Comparison of ENCODE assay signal across 8 cellular contexts in the genomic region with DNA sequence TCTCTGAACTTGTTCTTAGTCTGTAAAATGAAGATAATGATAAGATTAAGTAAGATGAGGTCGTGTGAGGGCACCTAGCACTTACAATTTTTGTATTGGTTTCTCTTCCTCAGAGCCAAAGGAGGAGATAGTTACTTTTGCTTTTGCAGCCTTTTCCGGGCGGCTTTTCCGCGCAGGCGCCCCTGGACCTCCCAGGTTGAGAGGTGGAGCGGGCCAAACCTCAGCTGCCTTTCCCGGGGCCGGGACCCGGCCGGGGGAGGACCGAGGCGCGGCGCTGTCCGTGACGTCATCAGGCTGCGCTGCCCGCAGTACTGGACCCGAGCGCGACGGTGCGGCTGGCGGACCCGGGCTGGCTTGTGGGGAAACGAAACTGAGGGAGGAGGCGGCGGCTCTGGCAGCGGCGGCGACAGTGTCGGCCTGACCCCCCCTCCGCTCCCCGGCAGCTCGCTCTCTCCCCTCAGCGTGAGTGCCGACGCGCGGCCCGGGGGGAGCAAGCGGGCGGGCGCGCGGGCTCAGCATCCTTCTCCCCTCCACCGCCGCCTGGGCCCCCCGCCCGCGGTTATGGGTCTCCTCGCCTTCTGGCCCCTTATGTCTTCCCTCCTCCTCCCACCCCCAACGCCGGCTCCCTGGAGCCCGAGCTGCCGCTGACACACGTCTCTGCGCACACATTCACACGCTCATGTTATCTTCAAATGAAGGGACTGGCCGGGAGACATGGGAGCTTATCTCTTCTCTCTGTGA. TPM values are rescaled to one million over a fixed set of nuclear protein-coding genes. Genes with fewer than 3 reads are reported as not detected.
DNase-seq lines count a peak whose midpoint lies in the region; ATAC-seq and TF ChIP-seq lines count a peak whose summit lies in the region.

A gene with protein sequence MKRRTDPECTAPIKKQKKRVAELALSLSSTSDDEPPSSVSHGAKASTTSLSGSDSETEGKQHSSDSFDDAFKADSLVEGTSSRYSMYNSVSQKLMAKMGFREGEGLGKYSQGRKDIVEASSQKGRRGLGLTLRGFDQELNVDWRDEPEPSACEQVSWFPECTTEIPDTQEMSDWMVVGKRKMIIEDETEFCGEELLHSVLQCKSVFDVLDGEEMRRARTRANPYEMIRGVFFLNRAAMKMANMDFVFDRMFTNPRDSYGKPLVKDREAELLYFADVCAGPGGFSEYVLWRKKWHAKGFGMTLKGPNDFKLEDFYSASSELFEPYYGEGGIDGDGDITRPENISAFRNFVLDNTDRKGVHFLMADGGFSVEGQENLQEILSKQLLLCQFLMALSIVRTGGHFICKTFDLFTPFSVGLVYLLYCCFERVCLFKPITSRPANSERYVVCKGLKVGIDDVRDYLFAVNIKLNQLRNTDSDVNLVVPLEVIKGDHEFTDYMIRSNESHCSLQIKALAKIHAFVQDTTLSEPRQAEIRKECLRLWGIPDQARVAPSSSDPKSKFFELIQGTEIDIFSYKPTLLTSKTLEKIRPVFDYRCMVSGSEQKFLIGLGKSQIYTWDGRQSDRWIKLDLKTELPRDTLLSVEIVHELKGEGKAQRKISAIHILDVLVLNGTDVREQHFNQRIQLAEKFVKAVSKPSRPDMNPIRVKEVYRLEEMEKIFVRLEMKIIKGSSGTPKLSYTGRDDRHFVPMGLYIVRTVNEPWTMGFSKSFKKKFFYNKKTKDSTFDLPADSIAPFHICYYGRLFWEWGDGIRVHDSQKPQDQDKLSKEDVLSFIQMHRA (plus strand): TSS at position 306 of the 741 bp plus-strand sequence. CDS start 2,409 bp downstream, outside the sequence.

- POLR2A ChIA-PET in activated B cell treated with CpG ODN at 0.5 μM for 24 hours (lab: Charles Lee) = interaction anchor here (0.6 to 2.4 kb wide), 22 partner anchors 9 to 1999 kb away, joined by 3 to 16 read pairs (median 4); partner anchors contain the start of genes CCDC167, MDGA1, TBC1D22B and TMEM217

- intact Hi-C loops in activated B cell treated with CpG ODN at 0.5 μM for 24 hours (cut with micrococcal nuclease) = loop anchor here (1.0 to 5.0 kb wide), 10 partner anchors 56 to 1204 kb away; partner anchors contain the start of genes BTBD9, FGD2, MDGA1 and TBC1D22B

- TF ChIP-seq CTCF in activated B cell treated with CpG ODN at 0.5 μM for 24 hours (IDR thresholded peaks at IDR 0.05) = no peak
- no peak for TF ChIP-seq CTCF in cardiac fibroblast (IDR thresholded peaks at IDR 0.05; ENCODE audit: low read depth, low read length)

- H3K4me3 ChIP-seq in cardiac fibroblast (replicated peaks in 1 of 2; ENCODE audit: low read depth in 2 of 2, low read length in 2 of 2) = peak within 1 kb of the TSS; percentile 84 to 87

- DNase-seq in AG08396 (ENCODE audit: low spot score) = peak; percentile 99
- DNase-seq in NCI-H2227 treated with DMSO at 0.1 percent for 48 hours (lab: John Stamatoyannopoulos, UW) = peak; percentile 80
- peak; percentile 99 for DNase-seq in activated B cell treated with CpG ODN at 0.5 μM for 24 hours
- DNase-seq in cardiac fibroblast (ENCODE audit: low read depth in 2 of 2) = peak; percentile 90 to 93
- peak; percentile 100 for DNase-seq in iPS-NIHi7 (ENCODE audit: extremely low spot score)
- DNase-seq in smooth muscle cell of the brain vasculature (ENCODE audit: low read depth, low spot score) = peak; percentile 65

- peaks cover 2% of the 10 kb centered on the region for H3K27me3 Mint-ChIP-seq in activated B cell treated with CpG ODN at 0.5 μM for 24 hours

- peak; percentile 88 for ATAC-seq in HG03175 (IDR thresholded peaks at IDR 0.05; ENCODE audit: unreplicated experiment)
- peak; percentile 89 for ATAC-seq in activated B cell treated with CpG ODN at 0.5 μM for 24 hours (ENCODE audit: low read depth)

- in situ Hi-C loops in GM18951 (cut with MboI; ENCODE audit: low sequenced_read_pairs, unreplicated experiment) = no loop called here

- peaks cover 5% of the 10 kb centered on the region for H3K9me3 Mint-ChIP-seq in activated B cell treated with CpG ODN at 0.5 μM for 24 hours

- CTCF ChIA-PET in activated B cell treated with CpG ODN at 0.5 μM for 24 hours (lab: Charles Lee) = interaction anchor here (0.6 to 2.0 kb wide), 5 partner anchors 10 to 258 kb away, joined by 3 to 8 read pairs (median 3); no protein-coding TSS in a partner anchor

- H3K4me1 Mint-ChIP-seq in activated B cell treated with CpG ODN at 0.5 μM for 24 hours = peaks cover 34% of the 10 kb centered on the region

- TF ChIP-seq POLR2A in GM18951 (IDR thresholded peaks at IDR 0.05; ENCODE audit: extremely low read depth, insufficient read depth, insufficient read length) = peak; percentile 75

- H3K27ac Mint-ChIP-seq in activated B cell treated with CpG ODN at 0.5 μM for 24 hours = peak within 1 kb of the TSS; percentile 97

- H3K4me3 Mint-ChIP-seq in activated B cell treated with CpG ODN at 0.5 μM for 24 hours = peak within 1 kb of the TSS; percentile 95

- peaks cover 34% of the 10 kb centered on the region for H3K36me3 Mint-ChIP-seq in activated B cell treated with CpG ODN at 0.5 μM for 24 hours (ENCODE audit: low read depth)

RNA-seq across cellular contexts. Expression of the gene that starts here (rescaled TPM):
- 59.0 and 65.7 TPM in 2 replicates for total RNA-seq in activated B cell treated with CpG ODN at 0.5 μM for 24 hours

Comparison
In these comparisons a context has a peak if more than half of its experiments do, and no peak if none do; other contexts are left out.
1. Peak in every context shown above with its lines: DNase-seq, ATAC-seq and H3K4me3 ChIP-seq.